Comparison of ENCODE assay signal across 9 cellular contexts in the genomic region with DNA sequence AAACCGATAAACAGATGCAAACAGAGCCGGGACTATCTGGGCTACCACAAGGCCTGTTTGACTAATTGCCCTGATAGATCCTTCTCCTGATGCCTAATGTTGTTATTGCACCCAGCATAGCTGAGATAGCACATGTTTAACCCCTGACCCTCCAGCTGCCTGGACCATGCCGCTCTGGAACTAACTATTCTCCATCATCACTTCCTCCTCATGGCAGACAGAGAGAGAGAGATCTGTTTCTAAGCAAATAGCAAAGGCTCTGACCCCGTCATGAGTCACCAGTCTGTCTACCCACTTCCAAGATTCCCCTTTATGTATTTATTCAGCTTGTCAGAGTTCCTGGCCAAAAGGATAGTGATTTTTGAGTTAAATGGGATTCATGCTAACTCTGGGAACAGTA. TPM values are rescaled to one million over a fixed set of nuclear protein-coding genes. Genes with fewer than 3 reads are reported as not detected.
DNase-seq lines count a peak whose midpoint lies in the region; ATAC-seq and TF ChIP-seq lines count a peak whose summit lies in the region.
"Had no signal": no experiment of that assay in that cellular context is flagged by ENCODE, and none has a peak within 500 bp of the region (broad histone marks: within the 10 kb centered on the region; RNA-seq: fewer than 3 reads in every experiment).

No MANE protein-coding gene starts in this region.

- TF ChIP-seq CTCF in epithelial cell of proximal tubule (conservative IDR thresholded peaks at IDR 0.05; ENCODE audit: low read depth, low read length) (no peak), neural crest cell (conservative IDR thresholded peaks at IDR 0.05) (no peak)

- POLR2A ChIA-PET in T-cell (lab: Charles Lee): no interaction called here

- CTCF ChIA-PET in T-cell (lab: Charles Lee): no interaction called here

- H3K9me3 Mint-ChIP-seq in neural crest cell (peaks cover 2% of the 10 kb centered on the region), T-cell (no peaks in the 10 kb centered on the region)

- H3K27ac Mint-ChIP-seq in neural crest cell (ENCODE audit: unreplicated experiment) (peak overlapping the region; percentile 90), T-cell (no peak overlapping the region)

- DNase-seq in DMS153 treated with DMSO at 0.1 percent for 48 hours (lab: John Stamatoyannopoulos, UW; ENCODE audit: unreplicated experiment) (peak; percentile 6), NCI-H748 (lab: John Stamatoyannopoulos, UW; ENCODE audit: unreplicated experiment) (peak; percentile 81), epithelial cell of proximal tubule (ENCODE audit: low read depth) (peak; percentile 6), neural crest cell (ENCODE audit: low read depth, low spot score) (peak; percentile 2), ureter (ENCODE audit: low spot score) (no peak), T-cell (no peak)
- DNase-seq: activated T-cell treated with anti-CD3 and anti-CD28 coated beads, Interleukin-2, amount 50 U/mL, for 48 hours had no signal

- no peak for ATAC-seq in GM21723 (IDR thresholded peaks at IDR 0.05; ENCODE audit: unreplicated experiment)
- ATAC-seq in GM18909 (IDR thresholded peaks at IDR 0.05; ENCODE audit: poor library complexity, unreplicated experiment): no peak
- no peak for ATAC-seq in T-cell (replicated peaks in 1 of 4)

- H3K36me3 Mint-ChIP-seq in neural crest cell (ENCODE audit: low read depth) (no peaks in the 10 kb centered on the region), T-cell (no peaks in the 10 kb centered on the region)

- H3K4me3 Mint-ChIP-seq in neural crest cell: no peak overlapping the region
- H3K4me3 Mint-ChIP-seq in T-cell: no peak overlapping the region

- H3K27me3 Mint-ChIP-seq in neural crest cell (ENCODE audit: low read depth) (no peaks in the 10 kb centered on the region), T-cell (no peaks in the 10 kb centered on the region)

- peaks cover 7% of the 10 kb centered on the region for H3K4me1 Mint-ChIP-seq in neural crest cell
- no peaks in the 10 kb centered on the region for H3K4me1 Mint-ChIP-seq in T-cell

- no peak overlapping the region for H3K4me3 ChIP-seq in epithelial cell of proximal tubule (ENCODE audit: low read depth, low read length)

RNA-seq across cellular contexts. Expression of a gene that starts 58.2 kb away (rescaled TPM):
- total RNA-seq in epithelial cell of proximal tubule: 0.07 and 0.17 TPM in 2 replicates
- 13.5 and 14.9 TPM in 2 replicates for total RNA-seq in neural crest cell
- 25.5 TPM for total RNA-seq in ureter
- under 1 TPM in 3 of 5 donors, not detected in 2; 0.03 to 0.35 (median 0.06) TPM for total RNA-seq in T-cell

Comparison
In these comparisons a context has a peak if more than half of its experiments do, and no peak if none do; other contexts are left out.
1. DNase-seq: peak in DMS153 treated with DMSO at 0.1 percent for 48 hours (single experiment), NCI-H748 (single experiment), epithelial cell of proximal tubule (single experiment) and neural crest cell (single experiment); none in ureter (single experiment) and T-cell (0 of 34).
2. RNA of a gene that starts 58.2 kb away (total RNA-seq): 25.5 TPM in ureter (single experiment) and 13.5 to 14.9 TPM in neural crest cell; 0.07 to 0.17 TPM in epithelial cell of proximal tubule and 0.03 to 0.35 TPM in T-cell; every median in the first group is over 10 times any median in the second.